In the genomic region with DNA sequence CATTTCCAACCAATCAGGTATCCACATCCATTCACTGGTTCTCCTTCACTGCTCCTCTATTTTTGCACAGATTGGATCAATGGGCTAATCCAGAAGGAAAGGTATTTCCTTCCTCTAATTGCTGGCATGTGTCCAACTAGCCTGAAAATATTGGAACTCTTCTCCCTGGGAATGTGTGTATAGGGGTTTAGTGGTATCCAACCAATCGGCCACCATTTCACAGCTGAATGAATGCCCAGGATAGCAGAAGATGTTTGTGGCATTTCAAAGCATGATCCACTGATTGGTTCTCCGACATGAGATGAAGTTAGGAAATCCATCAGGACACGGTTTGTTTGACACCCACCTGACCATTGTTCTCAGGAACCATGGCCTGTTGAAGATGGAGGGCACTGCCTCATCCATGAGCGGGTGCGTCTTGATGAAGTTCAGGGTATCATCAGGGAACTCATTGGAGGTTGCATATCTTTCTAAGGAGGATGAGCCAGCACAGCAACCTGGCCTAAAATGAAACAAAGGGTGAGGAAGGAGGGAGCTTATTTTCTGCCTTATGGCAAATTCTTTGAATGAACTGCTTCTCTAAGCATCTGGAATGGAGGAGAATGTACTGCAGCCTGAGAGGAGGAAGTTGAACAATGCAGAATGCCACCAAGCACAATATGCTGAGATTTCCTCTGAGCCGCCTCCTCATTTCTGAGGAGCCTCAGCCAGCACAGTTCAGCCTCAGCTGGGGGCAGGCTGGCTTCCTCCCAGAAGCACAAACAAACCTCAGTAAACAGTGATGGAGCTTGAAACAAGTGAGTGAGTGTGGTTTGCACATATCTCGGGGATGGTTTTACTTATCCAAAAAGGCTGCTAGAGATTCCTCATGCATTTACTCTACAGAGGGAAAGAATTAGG, we compare ENCODE assay signal across 24 cellular contexts.
DNase-seq lines count a peak whose midpoint lies in the region; ATAC-seq and TF ChIP-seq lines count a peak whose summit lies in the region.
"Had no signal": no experiment of that assay in that cellular context is flagged by ENCODE, and none has a peak within 500 bp of the region (broad histone marks: within the 10 kb centered on the region; RNA-seq: fewer than 3 reads in every experiment).

No MANE protein-coding gene starts in this region.

- H3K27ac ChIP-seq in heart right ventricle: no peak overlapping the region
- no peak overlapping the region for H3K27ac ChIP-seq in left ventricle myocardium inferior (replicated peaks)
- peak overlapping the region; percentile 11 for H3K27ac ChIP-seq in cingulate gyrus (ENCODE audit: low read depth, low read length)
- no peak overlapping the region for H3K27ac ChIP-seq in right cardiac atrium (ENCODE audit: low read length)
- no peak overlapping the region for H3K27ac ChIP-seq in brain microvascular endothelial cell
- H3K27ac ChIP-seq: esophagus squamous epithelium, HL-60, spleen had no signal

- no peak for TF ChIP-seq CTCF in heart right ventricle (IDR thresholded peaks at IDR 0.05)
- TF ChIP-seq CTCF in left ventricle myocardium inferior (IDR thresholded peaks at IDR 0.05; ENCODE audit: borderline replicate concordance): no peak
- TF ChIP-seq CTCF in brain microvascular endothelial cell (IDR thresholded peaks at IDR 0.05; ENCODE audit: low read depth, low read length, missing control alignments): no peak
- TF ChIP-seq CTCF in GM10248 (IDR thresholded peaks at IDR 0.05; ENCODE audit: control extremely low read depth, extremely low read depth, low read depth, missing control alignments): no peak

- H3K4me3 ChIP-seq in heart right ventricle: no peak overlapping the region
- no peak overlapping the region for H3K4me3 ChIP-seq in left ventricle myocardium inferior
- H3K4me3 ChIP-seq in right cardiac atrium (ENCODE audit: low read length): no peak overlapping the region
- H3K4me3 ChIP-seq in brain microvascular endothelial cell (ENCODE audit: low read depth, low read length): no peak overlapping the region
- H3K4me3 ChIP-seq: esophagus squamous epithelium, GM23338, spleen had no signal

- H3K36me3 ChIP-seq in heart right ventricle (peaks cover 0 to 77% (median 21%) of the 10 kb centered on the region in 9 donors), left ventricle myocardium inferior (peaks cover 65% of the 10 kb centered on the region), brain microvascular endothelial cell (replicated peaks) (no peaks in the 10 kb centered on the region)

- POLR2A ChIA-PET in GM10248 (lab: Yijun Ruan, JAX): interaction anchor here (0.6 kb wide), 1 partner anchor 48 kb away, joined by 3 read pairs; no protein-coding TSS in a partner anchor

- in situ Hi-C loops in brain microvascular endothelial cell (cut with HindIII; ENCODE audit: low pct_ligation_motif_present, low sequenced_read_pairs): no loop called here

- peaks cover 0 to 19% (median 12%) of the 10 kb centered on the region in 11 donors for H3K9me3 ChIP-seq in heart right ventricle
- peaks cover 22% of the 10 kb centered on the region for H3K9me3 ChIP-seq in left ventricle myocardium inferior (replicated peaks)
- no peaks in the 10 kb centered on the region for H3K9me3 ChIP-seq in right cardiac atrium (ENCODE audit: control insufficient read depth, low read length)
- H3K9me3 ChIP-seq: BE2C had no signal

- ATAC-seq in heart right ventricle: peak in 5 of 8 donors; percentile 41 to 76 (median 69)
- ATAC-seq in right cardiac atrium: peak; percentile 33 to 45
- ATAC-seq in sciatic nerve: peak; percentile 77
- ATAC-seq: stimulated activated memory B cell treated with anti-CD40 and anti-IgM and Interleukin-4, amounts not matched to agents 10 μg/mL and 1 μg/mL and 100 μg/mL, for 72 hours had no signal

- 76 to 78% methylated on average over 7 of the region's 7 CpGs for WGBS in heart right ventricle, 2 donors
- 82% methylated on average over 7 of the region's 7 CpGs for whole genome bisulfite sequencing in right cardiac atrium

- H3K4me1 ChIP-seq in heart right ventricle (peaks cover 0 to 19% (median 9%) of the 10 kb centered on the region in 9 donors), left ventricle myocardium inferior (no peaks in the 10 kb centered on the region), right cardiac atrium (ENCODE audit: control insufficient read depth, insufficient read depth, low read length) (no peaks in the 10 kb centered on the region)
- H3K4me1 ChIP-seq: esophagus squamous epithelium, spleen had no signal

- intact Hi-C loops in heart right ventricle (cut with DNase I) (loop anchor here in 1 of 10 donors (10.0 kb wide), 1 partner anchor 345 kb away; no protein-coding TSS in a partner anchor), left ventricle myocardium inferior (cut with micrococcal nuclease) (no loop called here), right cardiac atrium (cut with DNase I) (no loop called here), sciatic nerve (cut with DNase I) (no loop called here)

- H3K27me3 ChIP-seq in heart right ventricle (no peaks in the 10 kb centered on the region), left ventricle myocardium inferior (ENCODE audit: low read depth) (no peaks in the 10 kb centered on the region), right cardiac atrium (ENCODE audit: control insufficient read depth, insufficient read depth) (no peaks in the 10 kb centered on the region), brain microvascular endothelial cell (replicated peaks) (no peaks in the 10 kb centered on the region)
- H3K27me3 ChIP-seq: BE2C, esophagus squamous epithelium, spleen had no signal

- CTCF ChIA-PET in GM10248 (lab: Yijun Ruan, JAX): interaction anchor here (1.0 to 1.4 kb wide), 3 partner anchors 13 to 25 kb away, joined by 3 to 5 read pairs (median 3); no protein-coding TSS in a partner anchor

- DNase-seq in heart right ventricle (no peak), left ventricle myocardium inferior (no peak), right cardiac atrium (no peak), sciatic nerve (ENCODE audit: low spot score) (no peak), NCI-H1105 (lab: John Stamatoyannopoulos, UW) (no peak), brain microvascular endothelial cell (no peak), GM10248 (ENCODE audit: extremely low spot score) (no peak)
- DNase-seq: activated naive CD4-positive, alpha-beta T cell treated with anti-CD3 and anti-CD28 coated beads, Interleukin-2, amount 50 U/mL, for 16 hours; BE2C; COR-L47; DMS79; effector memory CD4-positive, alpha-beta T cell; esophagus squamous epithelium; islet precursor cell; mammary epithelial cell; NCI-H187; NCI-H526; spleen; stimulated activated CD4-positive, alpha-beta T cell treated with anti-CD3 and anti-CD28 coated beads, Interleukin-2, amount 100 ng/mL, for 48 hours; T-helper 9 cell had no signal
